In the genomic region with DNA sequence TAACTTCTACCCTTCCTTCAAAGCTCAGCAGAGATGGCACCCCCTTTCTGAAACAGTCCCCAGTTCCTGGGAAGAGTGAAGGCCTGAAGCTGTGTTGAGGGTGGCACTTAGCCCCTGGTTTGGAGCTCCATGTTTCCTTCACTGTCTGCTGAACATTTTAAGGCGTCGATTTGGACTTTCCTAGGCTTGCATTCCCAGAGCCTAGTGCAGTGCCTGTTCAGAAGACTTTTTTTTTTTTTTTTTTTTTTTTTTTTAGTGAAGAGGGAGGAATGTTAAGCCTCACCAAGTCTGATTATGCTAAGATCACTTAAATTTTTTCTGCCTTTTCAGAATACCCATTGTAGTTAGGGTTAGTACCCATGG, we compare ENCODE assay signal across 10 cellular contexts.
DNase-seq lines count a peak whose midpoint lies in the region; ATAC-seq, FAIRE-seq and TF ChIP-seq lines count a peak whose summit lies in the region.
"Had no signal": no experiment of that assay in that cellular context is flagged by ENCODE, and none has a peak within 500 bp of the region (broad histone marks: within the 10 kb centered on the region; RNA-seq: fewer than 3 reads in every experiment).

No MANE protein-coding gene starts in this region.

- DNase-seq in DND-41 (no peak), MM.1S (no peak), astrocyte (ENCODE audit: low read depth) (no peak), osteocyte (ENCODE audit: extremely low spot score, unreplicated experiment) (no peak), globus pallidus (ENCODE audit: low spot score) (no peak), prostate gland (ENCODE audit: low spot score) (no peak), GM13976 (ENCODE audit: low spot score) (no peak)
- DNase-seq: DMS 273 treated with DMSO at 0.1 percent for 48 hours, H9, NCI-H2029 treated with DMSO at 0.1 percent for 48 hours had no signal

- no peak overlapping the region for H3K4me3 Mint-ChIP-seq in astrocyte (ENCODE audit: unreplicated experiment)
- H3K4me3 Mint-ChIP-seq in osteocyte (ENCODE audit: unreplicated experiment), result no peak overlapping the region
- H3K4me3 Mint-ChIP-seq: H9 had no signal

- H3K27me3 Mint-ChIP-seq in astrocyte (ENCODE audit: low read depth, unreplicated experiment) (no peaks in the 10 kb centered on the region), osteocyte (ENCODE audit: unreplicated experiment) (no peaks in the 10 kb centered on the region)

- TF ChIP-seq CTCF in DND-41 (IDR thresholded peaks at IDR 0.05; ENCODE audit: borderline replicate concordance, extremely low read depth, low read length, poor library complexity, severe bottlenecking) (no peak), MM.1S (IDR thresholded peaks at IDR 0.05; ENCODE audit: low read length) (no peak), astrocyte (IDR thresholded peaks at IDR 0.05; ENCODE audit: insufficient read depth, low read depth, low read length) (no peak), osteocyte (IDR thresholded peaks at IDR 0.05) (no peak), prostate gland (IDR thresholded peaks at IDR 0.05) (no peak), GM13976 (IDR thresholded peaks at IDR 0.05; ENCODE audit: borderline replicate concordance, control extremely low read depth, extremely low read depth, insufficient read depth, missing control alignments) (no peak)

- WGBS in prostate gland, result 98% methylated on average over 2 of the region's 2 CpGs

- TF ChIP-seq POLR2A in prostate gland (IDR thresholded peaks at IDR 0.05), result no peak

- H3K4me1 Mint-ChIP-seq in astrocyte (ENCODE audit: low read depth, unreplicated experiment) (peaks cover 9% of the 10 kb centered on the region), osteocyte (ENCODE audit: unreplicated experiment) (peaks cover 43% of the 10 kb centered on the region)

- H3K4me1 ChIP-seq in DND-41 (ENCODE audit: insufficient read depth, low read length) (peaks cover 26% of the 10 kb centered on the region), MM.1S (ENCODE audit: low read length) (peaks cover 37% of the 10 kb centered on the region), astrocyte (ENCODE audit: insufficient read depth, low read length) (peaks cover 5% of the 10 kb centered on the region), prostate gland (replicated peaks) (no peaks in the 10 kb centered on the region)

- in situ Hi-C loops in GM13976 (cut with MboI; ENCODE audit: low sequenced_read_pairs, unreplicated experiment), result no loop called here

- H4K20me1 ChIP-seq in DND-41 (ENCODE audit: insufficient read depth, low read length) (no peaks in the 10 kb centered on the region), MM.1S (ENCODE audit: insufficient read depth, low read length) (no peaks in the 10 kb centered on the region), astrocyte (ENCODE audit: insufficient read depth, low read length) (no peaks in the 10 kb centered on the region)

- H3K27me3 ChIP-seq in DND-41 (ENCODE audit: insufficient read depth, low read length, poor library complexity) (no peaks in the 10 kb centered on the region), MM.1S (replicated peaks; ENCODE audit: insufficient read depth, low read length) (no peaks in the 10 kb centered on the region), astrocyte (ENCODE audit: insufficient read depth, low read length) (no peaks in the 10 kb centered on the region), prostate gland (replicated peaks; ENCODE audit: insufficient read depth) (no peaks in the 10 kb centered on the region)

- H3K4me2 ChIP-seq in DND-41 (ENCODE audit: insufficient read depth, low read length) (peak overlapping the region; percentile 50), MM.1S (ENCODE audit: low read depth, low read length) (peak overlapping the region; percentile 85; the same call in 1 of the 2 replicates), astrocyte (ENCODE audit: low read length) (peak overlapping the region; percentile 33)

- H3K9me3 ChIP-seq in DND-41 (ENCODE audit: insufficient read depth, low read length, severe bottlenecking) (no peaks in the 10 kb centered on the region), MM.1S (replicated peaks; ENCODE audit: insufficient read depth, low read length) (no peaks in the 10 kb centered on the region), astrocyte (ENCODE audit: insufficient read depth, low read depth, low read length) (no peaks in the 10 kb centered on the region), prostate gland (no peaks in the 10 kb centered on the region)

- H3F3A ChIP-seq in MM.1S (ENCODE audit: insufficient read depth, low read length), result peaks cover 35% of the 10 kb centered on the region

- H2AFZ ChIP-seq in DND-41 (ENCODE audit: low read depth, low read length) (no peak overlapping the region), MM.1S (ENCODE audit: low read length) (0 out of 2 replicates have a peak overlapping the region, but pooled peaks have one; percentile 82), astrocyte (ENCODE audit: low read depth, low read length) (no peak overlapping the region)

- no peaks in the 10 kb centered on the region for H3K36me3 ChIP-seq in DND-41 (ENCODE audit: insufficient read depth, low read length)
- H3K36me3 ChIP-seq in MM.1S (replicated peaks; ENCODE audit: insufficient read depth, low read length), result no peaks in the 10 kb centered on the region
- no peaks in the 10 kb centered on the region for H3K36me3 ChIP-seq in astrocyte (ENCODE audit: insufficient read depth, low read length)
- H3K36me3 ChIP-seq in prostate gland, result no peaks in the 10 kb centered on the region

- ATAC-seq in DND-41 (ENCODE audit: insufficient read depth, low read depth), result no peak

- H3K27ac ChIP-seq in DND-41 (ENCODE audit: low read length) (peak overlapping the region; percentile 65), MM.1S (ENCODE audit: low read length) (peak overlapping the region; percentile 97), astrocyte (ENCODE audit: low read depth, low read length) (no peak overlapping the region), prostate gland (no peak overlapping the region)

- H3K4me3 ChIP-seq in DND-41 (ENCODE audit: low read depth in 1 of 2, low read length in 2 of 2) (0 out of 4 replicates have a peak overlapping the region, but pooled peaks of 1 of the 2 experiments have one; percentile 18), MM.1S (ENCODE audit: low read length) (peak overlapping the region; percentile 55), astrocyte (ENCODE audit: insufficient read depth, low read depth, low read length) (no peak overlapping the region), prostate gland (no peak overlapping the region)

- H3K79me2 ChIP-seq in DND-41 (ENCODE audit: insufficient read depth, low read length) (no peaks in the 10 kb centered on the region), MM.1S (ENCODE audit: low read length) (no peaks in the 10 kb centered on the region), astrocyte (ENCODE audit: insufficient read depth, low read length) (no peaks in the 10 kb centered on the region)

- no peak for FAIRE-seq in astrocyte (lab: Jason Lieb, UNC)

- H3K27ac Mint-ChIP-seq in astrocyte (ENCODE audit: unreplicated experiment) (peak overlapping the region; percentile 51), osteocyte (ENCODE audit: unreplicated experiment) (peak overlapping the region; percentile 60)
- H3K27ac Mint-ChIP-seq: H9 had no signal

- H3K36me3 Mint-ChIP-seq in astrocyte (ENCODE audit: low read depth, unreplicated experiment) (peaks cover 2% of the 10 kb centered on the region), osteocyte (ENCODE audit: unreplicated experiment) (no peaks in the 10 kb centered on the region)

- H3K9me3 Mint-ChIP-seq in astrocyte (ENCODE audit: unreplicated experiment), result no peaks in the 10 kb centered on the region
- no peaks in the 10 kb centered on the region for H3K9me3 Mint-ChIP-seq in osteocyte (ENCODE audit: unreplicated experiment)

- H3K9ac ChIP-seq in DND-41 (ENCODE audit: low read depth, low read length) (peak overlapping the region; percentile 19; the same call in 1 of the 2 replicates), MM.1S (ENCODE audit: low read length) (peak overlapping the region; percentile 73; the same call in 1 of the 2 replicates), astrocyte (ENCODE audit: low read length) (no peak overlapping the region)

- H3K9me2 ChIP-seq in MM.1S (replicated peaks; ENCODE audit: insufficient read depth, low read length), result no peaks in the 10 kb centered on the region

- intact Hi-C loops in prostate gland (cut with DNase I), result no loop called here

Comparison
In these comparisons a context has a peak if more than half of its experiments do, and no peak if none do; other contexts are left out.
1. H3K27ac ChIP-seq: peak in DND-41 (single experiment) and MM.1S (single experiment); none in astrocyte (single experiment) and prostate gland (0 of 2).
2. H3K4me2 ChIP-seq: peak in every context shown above with its lines; median percentile 85 in MM.1S; 50 in DND-41; 33 in astrocyte.